Comparison of ENCODE assay signal across 16 cellular contexts in genomic region chr14:64695071-64695470, GRCh38. TPM values are rescaled to one million over a fixed set of nuclear protein-coding genes. Genes with fewer than 3 reads are reported as not detected.
A peak's percentile ranks its signal among the peaks of the same experiment; 100 is the strongest.
DNase-seq lines count a peak whose midpoint lies in the region; ATAC-seq and TF ChIP-seq lines count a peak whose summit lies in the region.
"Had no signal": no experiment of that assay in that cellular context is flagged by ENCODE, and none has a peak within 500 bp of the region (broad histone marks: within the 10 kb centered on the region; RNA-seq: fewer than 3 reads in every experiment).

No MANE protein-coding gene starts in this region.

- TF ChIP-seq POLR2A in stomach (IDR thresholded peaks at IDR 0.05): no peak

- TF ChIP-seq EP300 in stomach (IDR thresholded peaks at IDR 0.05): no peak

- ATAC-seq in GM18867 (IDR thresholded peaks at IDR 0.05; ENCODE audit: unreplicated experiment): no peak

- H3K4me3 ChIP-seq in left ventricle myocardium inferior: no peak overlapping the region
- no peak overlapping the region for H3K4me3 ChIP-seq in neutrophil (ENCODE audit: low read depth in 1 of 2, low read length in 1 of 2)
- H3K4me3 ChIP-seq in stomach: no peak overlapping the region
- H3K4me3 ChIP-seq: PC-9 had no signal

- in situ Hi-C loops in KBM-7 (cut with MboI; ENCODE audit: low pct_unique_long_range_greater_than_20kb, low sequenced_read_pairs): no loop called here

- no peaks in the 10 kb centered on the region for H3K27me3 ChIP-seq in left ventricle myocardium inferior (ENCODE audit: low read depth)
- no peaks in the 10 kb centered on the region for H3K27me3 ChIP-seq in neutrophil
- H3K27me3 ChIP-seq in stomach: no peaks in the 10 kb centered on the region

- peak overlapping the region; percentile 41 for H3K27ac ChIP-seq in angular gyrus (ENCODE audit: low read depth, low read length)
- peak overlapping the region; percentile 65 for H3K27ac ChIP-seq in left ventricle myocardium inferior (replicated peaks)
- peak overlapping the region; percentile 70 for H3K27ac ChIP-seq in neutrophil
- H3K27ac ChIP-seq in stomach: no peak overlapping the region
- H3K27ac ChIP-seq: C4-2B, PC-9 had no signal

- H3K9me3 ChIP-seq in left ventricle myocardium inferior (replicated peaks): no peaks in the 10 kb centered on the region
- no peaks in the 10 kb centered on the region for H3K9me3 ChIP-seq in neutrophil
- no peaks in the 10 kb centered on the region for H3K9me3 ChIP-seq in stomach

- H3K4me1 ChIP-seq in left ventricle myocardium inferior (peaks cover 52% of the 10 kb centered on the region), neutrophil (ENCODE audit: control insufficient read depth in 1 of 2, insufficient read depth in 1 of 2, low read depth in 1 of 2, low read length in 1 of 2) (peaks cover 64 to 66% of the 10 kb centered on the region in 2 experiments), stomach (peaks cover 13 to 40% (median 27%) of the 10 kb centered on the region in 4 donors)

- H3K36me3 ChIP-seq in left ventricle myocardium inferior: no peaks in the 10 kb centered on the region
- H3K36me3 ChIP-seq in neutrophil: no peaks in the 10 kb centered on the region
- H3K36me3 ChIP-seq in stomach: no peaks in the 10 kb centered on the region

- DNase-seq in EL (peak; percentile 11), left ventricle myocardium inferior (no peak), KBM-7 (no peak), stomach (no peak)
- DNase-seq in stimulated activated CD4-positive, alpha-beta T cell treated with anti-CD3 and anti-CD28 coated beads, Interleukin-4, amount 100 ng/mL, for 24 hours: no peak
- DNase-seq: GOT3, KG1, NCI-H1417 treated with DMSO at 0.1 percent for 48 hours, NCI-H2029 treated with DMSO at 0.1 percent for 48 hours, NCI-H2171 treated with DMSO at 0.1 percent for 48 hours, NCI-H748 treated with DMSO at 0.1 percent for 48 hours, PC-9 had no signal

- TF ChIP-seq CTCF in left ventricle myocardium inferior (IDR thresholded peaks at IDR 0.05; ENCODE audit: borderline replicate concordance) (no peak), neutrophil (IDR thresholded peaks at IDR 0.05) (no peak), stomach (IDR thresholded peaks at IDR 0.05) (no peak)

- WGBS in stomach, 5 donors: 72 to 83% (median 80%) methylated on average over 2 of the region's 2 CpGs

- intact Hi-C loops in left ventricle myocardium inferior (cut with micrococcal nuclease): no loop called here
- intact Hi-C loops in stomach (cut with DNase I; ENCODE audit: low total_unique reads): no loop called here

RNA-seq across cellular contexts. Expression of gene PLEKHG3, which starts 9.2 kb away (rescaled TPM):
- total RNA-seq in left ventricle myocardium inferior: 16.5 TPM
- 100 to 1,000 TPM in 1 of 5 donors, 10 to 100 TPM in 4; 25.3 to 292 (median 27.2) TPM for total RNA-seq in stomach
- polyA plus RNA-seq in stomach: 10 to 100 TPM in 1 of 3 donors, 1 to 10 TPM in 2; 7.3 to 24.8 (median 9.2) TPM

Comparison
In these comparisons a context has a peak if more than half of its experiments do, and no peak if none do; other contexts are left out.
1. H3K27ac ChIP-seq: peak in angular gyrus (single experiment), left ventricle myocardium inferior (single experiment) and neutrophil (single experiment); none in stomach (0 of 5).